ENCODE assay signal across 17 cellular contexts in genomic region chr1:235876292-235876914, GRCh38. TPM values are rescaled to one million over a fixed set of nuclear protein-coding genes. Genes with fewer than 3 reads are reported as not detected.
DNase-seq lines count a peak whose midpoint lies in the region; ATAC-seq lines count a peak whose summit lies in the region.
"Had no signal": no experiment of that assay in that cellular context is flagged by ENCODE, and none has a peak within 500 bp of the region (broad histone marks: within the 10 kb centered on the region; RNA-seq: fewer than 3 reads in every experiment).

No MANE protein-coding gene starts in this region.

- no peaks in the 10 kb centered on the region for H4K20me1 ChIP-seq in Karpas-422 (ENCODE audit: insufficient read depth, low read depth, low read length)

- peaks cover 2% of the 10 kb centered on the region for H3K36me3 Mint-ChIP-seq in activated CD8-positive, alpha-beta memory T cell treated with anti-CD3 and anti-CD28 coated beads, Interleukin-2, amount 10 ng/mL, durations not matched to agents 7 days and 5 days
- H3K36me3 Mint-ChIP-seq in activated naive CD8-positive, alpha-beta T cell treated with anti-CD3 and anti-CD28 coated beads, Interleukin-2, amount 50 U/mL, for 24 hours (ENCODE audit: low read depth) = peaks cover 2% of the 10 kb centered on the region
- peaks cover 13% of the 10 kb centered on the region for H3K36me3 Mint-ChIP-seq in stimulated activated effector memory CD8-positive, alpha-beta T cell treated with anti-CD3 and anti-CD28 coated beads, Interleukin-12 subunit alpha, Interleukin-12 subunit beta, amount 100 ng/mL, for 72 hours

- no peak overlapping the region for H3K27ac ChIP-seq in Karpas-422 (ENCODE audit: low read length)
- H3K27ac ChIP-seq: A549, C4-2B, WERI-Rb-1 had no signal

- H3K9me3 Mint-ChIP-seq in activated CD8-positive, alpha-beta memory T cell treated with anti-CD3 and anti-CD28 coated beads, Interleukin-2, amount 10 ng/mL, durations not matched to agents 7 days and 5 days (ENCODE audit: low read depth) = no peaks in the 10 kb centered on the region
- no peaks in the 10 kb centered on the region for H3K9me3 Mint-ChIP-seq in activated naive CD8-positive, alpha-beta T cell treated with anti-CD3 and anti-CD28 coated beads, Interleukin-2, amount 50 U/mL, for 24 hours
- H3K9me3 Mint-ChIP-seq in stimulated activated effector memory CD8-positive, alpha-beta T cell treated with anti-CD3 and anti-CD28 coated beads, Interleukin-12 subunit alpha, Interleukin-12 subunit beta, amount 100 ng/mL, for 72 hours = no peaks in the 10 kb centered on the region
- H3K9me3 Mint-ChIP-seq: nephron had no signal

- peak overlapping the region; percentile 61 for H3K4me3 Mint-ChIP-seq in activated CD8-positive, alpha-beta memory T cell treated with anti-CD3 and anti-CD28 coated beads, Interleukin-2, amount 10 ng/mL, durations not matched to agents 7 days and 5 days
- peak overlapping the region; percentile 60 for H3K4me3 Mint-ChIP-seq in activated naive CD8-positive, alpha-beta T cell treated with anti-CD3 and anti-CD28 coated beads, Interleukin-2, amount 50 U/mL, for 24 hours
- H3K4me3 Mint-ChIP-seq in stimulated activated effector memory CD8-positive, alpha-beta T cell treated with anti-CD3 and anti-CD28 coated beads, Interleukin-12 subunit alpha, Interleukin-12 subunit beta, amount 100 ng/mL, for 72 hours = peak overlapping the region; percentile 63
- H3K4me3 Mint-ChIP-seq: nephron had no signal

- H3K27me3 ChIP-seq in Karpas-422 (ENCODE audit: low read length) = no peaks in the 10 kb centered on the region

- ATAC-seq in activated CD8-positive, alpha-beta memory T cell treated with anti-CD3 and anti-CD28 coated beads, Interleukin-2, amount 10 ng/mL, durations not matched to agents 7 days and 5 days = peak; percentile 56
- ATAC-seq in activated naive CD8-positive, alpha-beta T cell treated with anti-CD3 and anti-CD28 coated beads, Interleukin-2, amount 50 U/mL, for 24 hours = peak; percentile 52
- ATAC-seq in stimulated activated effector memory CD8-positive, alpha-beta T cell treated with anti-CD3 and anti-CD28 coated beads, Interleukin-12 subunit alpha, Interleukin-12 subunit beta, amount 100 ng/mL, for 72 hours = peak; percentile 67
- no peak for ATAC-seq in GM21515 (IDR thresholded peaks at IDR 0.05; ENCODE audit: unreplicated experiment)
- ATAC-seq: A549 had no signal

- peaks cover 89% of the 10 kb centered on the region for H3K4me1 Mint-ChIP-seq in activated CD8-positive, alpha-beta memory T cell treated with anti-CD3 and anti-CD28 coated beads, Interleukin-2, amount 10 ng/mL, durations not matched to agents 7 days and 5 days
- H3K4me1 Mint-ChIP-seq in activated naive CD8-positive, alpha-beta T cell treated with anti-CD3 and anti-CD28 coated beads, Interleukin-2, amount 50 U/mL, for 24 hours = peaks cover 23% of the 10 kb centered on the region
- H3K4me1 Mint-ChIP-seq in stimulated activated effector memory CD8-positive, alpha-beta T cell treated with anti-CD3 and anti-CD28 coated beads, Interleukin-12 subunit alpha, Interleukin-12 subunit beta, amount 100 ng/mL, for 72 hours = peaks cover 85% of the 10 kb centered on the region
- H3K4me1 Mint-ChIP-seq: nephron had no signal

- no peak overlapping the region for H3K4me3 ChIP-seq in Karpas-422 (ENCODE audit: low read length)
- H3K4me3 ChIP-seq: A549 had no signal

- H3K79me2 ChIP-seq in Karpas-422 (ENCODE audit: low read length) = no peaks in the 10 kb centered on the region

- H3K36me3 ChIP-seq in Karpas-422 (ENCODE audit: insufficient read depth, low read length) = no peaks in the 10 kb centered on the region
- H3K36me3 ChIP-seq: WERI-Rb-1 had no signal

- H3K27ac Mint-ChIP-seq in activated CD8-positive, alpha-beta memory T cell treated with anti-CD3 and anti-CD28 coated beads, Interleukin-2, amount 10 ng/mL, durations not matched to agents 7 days and 5 days = peak overlapping the region; percentile 91
- H3K27ac Mint-ChIP-seq in activated naive CD8-positive, alpha-beta T cell treated with anti-CD3 and anti-CD28 coated beads, Interleukin-2, amount 50 U/mL, for 24 hours = peak overlapping the region; percentile 99
- peak overlapping the region; percentile 85 for H3K27ac Mint-ChIP-seq in stimulated activated effector memory CD8-positive, alpha-beta T cell treated with anti-CD3 and anti-CD28 coated beads, Interleukin-12 subunit alpha, Interleukin-12 subunit beta, amount 100 ng/mL, for 72 hours
- H3K27ac Mint-ChIP-seq: nephron had no signal

- no peaks in the 10 kb centered on the region for H3K9me3 ChIP-seq in Karpas-422 (ENCODE audit: low read length)
- H3K9me3 ChIP-seq: A549 had no signal

- H3K9ac ChIP-seq in Karpas-422 (ENCODE audit: low read length) = no peak overlapping the region

- no peaks in the 10 kb centered on the region for H3K27me3 Mint-ChIP-seq in activated CD8-positive, alpha-beta memory T cell treated with anti-CD3 and anti-CD28 coated beads, Interleukin-2, amount 10 ng/mL, durations not matched to agents 7 days and 5 days
- no peaks in the 10 kb centered on the region for H3K27me3 Mint-ChIP-seq in activated naive CD8-positive, alpha-beta T cell treated with anti-CD3 and anti-CD28 coated beads, Interleukin-2, amount 50 U/mL, for 24 hours

- H3K9me2 ChIP-seq in Karpas-422 (replicated peaks; ENCODE audit: insufficient read depth, low read length) = no peaks in the 10 kb centered on the region

- no peak overlapping the region for H2AFZ ChIP-seq in Karpas-422 (ENCODE audit: low read length)

- H3K4me1 ChIP-seq in Karpas-422 (ENCODE audit: low read length) = no peaks in the 10 kb centered on the region
- H3K4me1 ChIP-seq: A549 had no signal

- H3K4me2 ChIP-seq in Karpas-422 (ENCODE audit: low read depth, low read length, poor library complexity, severe bottlenecking) = no peak overlapping the region
- H3K4me2 ChIP-seq: A549 had no signal

- CTCF ChIA-PET in activated CD8-positive, alpha-beta memory T cell treated with anti-CD3 and anti-CD28 coated beads, Interleukin-2, amount 10 ng/mL, durations not matched to agents 7 days and 5 days (lab: Charles Lee) = interaction anchor here (0.8 to 5.6 kb wide), 9 partner anchors 8 to 372 kb away, joined by 3 to 24 read pairs (median 4); partner anchors contain the start of genes B3GALNT2 and LYST

- no peak for DNase-seq in activated CD8-positive, alpha-beta memory T cell treated with anti-CD3 and anti-CD28 coated beads, Interleukin-2, amount 10 ng/mL, durations not matched to agents 7 days and 5 days
- DNase-seq in activated CD8-positive, alpha-beta memory T cell treated with anti-CD3 and anti-CD28 coated beads, Interleukin-2, amount 50 U/mL, for 4 hours = no peak
- DNase-seq in Karpas-422 (peak; percentile 26), RPMI8226 (no peak)
- no peak for DNase-seq in activated naive CD8-positive, alpha-beta T cell treated with anti-CD3 and anti-CD28 coated beads, Interleukin-2, amount 50 U/mL, for 24 hours
- DNase-seq in stimulated activated effector memory CD8-positive, alpha-beta T cell treated with anti-CD3 and anti-CD28 coated beads, Interleukin-12 subunit alpha, Interleukin-12 subunit beta, amount 100 ng/mL, for 72 hours (ENCODE audit: low spot score in 2 of 2) = no peak
- no peak for DNase-seq in NK-92 treated with Interleukin-12 subunit alpha and Interleukin-12 subunit beta, amount 100 ng/mL, for 24 hours (lab: John Stamatoyannopoulos, UW)
- DNase-seq: anterior cingulate cortex; DND-41; NCI-H146; NCI-H345; stimulated activated naive CD4-positive, alpha-beta T cell; WERI-Rb-1 had no signal

RNA-seq across cellular contexts. Expression of gene LYST, which starts 9.7 kb away (rescaled TPM):
- 100 to 1,000 TPM in 1 of 2 experiments, 10 to 100 TPM in 1; 64.9 to 131 TPM for total RNA-seq in activated CD8-positive, alpha-beta memory T cell treated with anti-CD3 and anti-CD28 coated beads, Interleukin-2, amount 10 ng/mL, durations not matched to agents 7 days and 5 days
- total RNA-seq in Karpas-422 (2014; rRNA removed; shearing (Covaris generic); ENCODE audit: low replicate concordance) = 4.8 and 7.8 TPM in 2 replicates
